ENCODE assay signal across 9 cellular contexts in the genomic region with DNA sequence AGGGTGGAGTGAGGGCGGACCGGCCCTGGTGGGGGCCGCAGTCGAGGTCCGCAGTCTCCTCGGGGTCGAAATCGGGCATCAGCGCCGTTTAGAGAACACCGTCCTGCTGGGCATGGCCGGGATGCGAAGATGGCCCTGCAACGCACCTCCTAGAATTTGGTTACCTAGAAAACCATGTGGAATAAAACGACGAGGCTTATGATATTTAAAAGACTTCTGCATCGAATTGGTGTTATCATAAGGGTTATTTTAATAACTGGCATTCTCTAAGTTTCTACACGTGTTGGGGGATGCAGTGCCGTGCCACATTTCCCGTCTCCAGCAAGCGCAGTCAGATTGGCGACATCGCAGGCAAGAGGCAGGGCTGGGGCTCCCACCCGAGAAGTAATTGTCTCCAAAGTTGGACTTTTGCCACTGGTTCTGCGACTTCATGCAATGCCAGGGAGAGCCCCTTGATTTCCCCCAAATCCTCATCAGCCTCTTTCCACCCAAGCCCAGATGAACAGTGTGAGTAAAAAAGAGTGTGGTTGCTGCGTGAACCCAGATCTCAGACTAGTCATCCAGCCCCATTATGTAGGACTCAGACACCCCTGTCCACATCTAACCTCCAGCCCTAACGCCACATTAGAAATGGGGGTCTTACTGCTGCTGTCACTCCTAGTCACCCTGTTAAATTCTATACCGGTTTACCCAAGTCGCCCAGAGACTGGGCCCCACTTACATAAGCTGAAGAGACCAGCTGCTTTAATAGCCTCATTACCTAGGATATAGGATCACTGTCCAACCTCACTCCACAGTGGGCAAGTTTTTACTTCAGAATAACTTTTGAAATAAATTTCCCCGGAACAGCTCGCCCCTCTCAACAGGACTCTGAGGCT. TPM values are rescaled to one million over a fixed set of nuclear protein-coding genes. Genes with fewer than 3 reads are reported as not detected.
DNase-seq lines count a peak whose midpoint lies in the region; ATAC-seq and TF ChIP-seq lines count a peak whose summit lies in the region.
"Had no signal": no experiment of that assay in that cellular context is flagged by ENCODE, and none has a peak within 500 bp of the region (broad histone marks: within the 10 kb centered on the region; RNA-seq: fewer than 3 reads in every experiment).

No MANE protein-coding gene starts in this region.

- peaks cover 0 to 34% (median 15%) of the 10 kb centered on the region in 4 donors for H3K4me1 ChIP-seq in right lobe of liver

- H3K27ac Mint-ChIP-seq in MCF 10A (ENCODE audit: low read depth, unreplicated experiment) = peak overlapping the region; percentile 87

- H3K9me3 ChIP-seq in right lobe of liver = no peaks in the 10 kb centered on the region

- no peaks in the 10 kb centered on the region for H3K27me3 Mint-ChIP-seq in MCF 10A (ENCODE audit: insufficient read depth, unreplicated experiment)

- no peaks in the 10 kb centered on the region for H3K9me3 Mint-ChIP-seq in MCF 10A (ENCODE audit: unreplicated experiment)

- intact Hi-C loops in MCF 10A (cut with micrococcal nuclease) (no loop called here), right lobe of liver (cut with DNase I) (no loop called here)

- H3K36me3 ChIP-seq in right lobe of liver = no peaks in the 10 kb centered on the region

- CTCF ChIA-PET in MCF 10A (lab: Yijun Ruan, JAX) = interaction anchor here (1.5 to 1.7 kb wide), 2 partner anchors 10 to 11 kb away, joined by 4 to 8 read pairs; no protein-coding TSS in a partner anchor

- WGBS in right lobe of liver (ENCODE audit: insufficient coverage, low coverage, low lambda C conversion rate, missing lambda C conversion rate) = 35% methylated on average over 16 of the region's 31 CpGs

- ATAC-seq in GM18508 (IDR thresholded peaks at IDR 0.05; ENCODE audit: insufficient read depth, unreplicated experiment) (peak; percentile 10), right lobe of liver (no peak), HG02884 (IDR thresholded peaks at IDR 0.05; ENCODE audit: unreplicated experiment) (no peak)

- no peak for TF ChIP-seq CTCF in MCF 10A (IDR thresholded peaks at IDR 0.05; ENCODE audit: unreplicated experiment)
- TF ChIP-seq CTCF in right lobe of liver (IDR thresholded peaks at IDR 0.05) = no peak

- TSS peak; percentile 67 for BruUV-seq in MCF 10A (replicated peaks; lab: Mats Ljungman, UMichigan)

- no peaks in the 10 kb centered on the region for H3K36me3 Mint-ChIP-seq in MCF 10A (ENCODE audit: insufficient read depth, unreplicated experiment)

- H3K27ac ChIP-seq in right lobe of liver = peak overlapping the region; percentile 100

- POLR2A ChIA-PET in MCF 10A (lab: Yijun Ruan, JAX) = interaction anchor here (0.7 kb wide), 1 partner anchor 410 kb away, joined by 3 read pairs; no protein-coding TSS in a partner anchor

- H3K4me1 Mint-ChIP-seq in MCF 10A (ENCODE audit: insufficient read depth, unreplicated experiment) = peaks cover 16% of the 10 kb centered on the region

- H3K27me3 ChIP-seq in right lobe of liver = no peaks in the 10 kb centered on the region

- TF ChIP-seq POLR2A in right lobe of liver (IDR thresholded peaks at IDR 0.05) = no peak

- DNase-seq in RPMI8226 = peak; percentile 12
- DNase-seq in MCF 10A (ENCODE audit: unreplicated experiment) = no peak
- DNase-seq in right lobe of liver = no peak
- peak; percentile 38 for DNase-seq in stimulated activated naive CD4-positive, alpha-beta T cell treated with Interleukin-2 at 50 U/mL for 16 hours (lab: John Stamatoyannopoulos, UW)
- DNase-seq in SW480 (ENCODE audit: low spot score) = no peak
- DNase-seq in HCEC 1CT = no peak

- H3K4me3 ChIP-seq in right lobe of liver = peak overlapping the region; percentile 76 to 84 (median 81)

- H3K4me3 Mint-ChIP-seq in MCF 10A (ENCODE audit: unreplicated experiment) = peak overlapping the region; percentile 74

RNA-seq across cellular contexts. Expression of a gene that starts 0.6 kb away (rescaled TPM):
- 6.2 and 6.8 TPM in 2 replicates for total RNA-seq in MCF 10A (2022)
- total RNA-seq in right lobe of liver = 10 to 100 TPM; 10.2 to 17.6 (median 12.4) TPM

RNA-seq across cellular contexts. Expression of a gene that starts 40.4 kb away (rescaled TPM):
- total RNA-seq in MCF 10A (2022) (not detected in 2 replicates), right lobe of liver (under 1 TPM in 5 of 6 experiments, not detected in 1; 0.06 to 0.53 (median 0.33) TPM)
- total RNA-seq: subcutaneous adipose tissue had no signal

RNA-seq across cellular contexts. Expression of a gene that starts 57.2 kb away (rescaled TPM):
- total RNA-seq in MCF 10A (2022) (not detected in 2 replicates), right lobe of liver (not detected)
- total RNA-seq: subcutaneous adipose tissue had no signal

Comparison
In these comparisons a context has a peak if more than half of its experiments do, and no peak if none do; other contexts are left out.
1. DNase-seq: peak in RPMI8226 (single experiment) and stimulated activated naive CD4-positive, alpha-beta T cell treated with Interleukin-2 at 50 U/mL for 16 hours (single experiment); none in MCF 10A (single experiment), right lobe of liver (0 of 3), SW480 (single experiment) and HCEC 1CT (single experiment).